Comparison of ENCODE assay signal across 21 cellular contexts in the genomic region with DNA sequence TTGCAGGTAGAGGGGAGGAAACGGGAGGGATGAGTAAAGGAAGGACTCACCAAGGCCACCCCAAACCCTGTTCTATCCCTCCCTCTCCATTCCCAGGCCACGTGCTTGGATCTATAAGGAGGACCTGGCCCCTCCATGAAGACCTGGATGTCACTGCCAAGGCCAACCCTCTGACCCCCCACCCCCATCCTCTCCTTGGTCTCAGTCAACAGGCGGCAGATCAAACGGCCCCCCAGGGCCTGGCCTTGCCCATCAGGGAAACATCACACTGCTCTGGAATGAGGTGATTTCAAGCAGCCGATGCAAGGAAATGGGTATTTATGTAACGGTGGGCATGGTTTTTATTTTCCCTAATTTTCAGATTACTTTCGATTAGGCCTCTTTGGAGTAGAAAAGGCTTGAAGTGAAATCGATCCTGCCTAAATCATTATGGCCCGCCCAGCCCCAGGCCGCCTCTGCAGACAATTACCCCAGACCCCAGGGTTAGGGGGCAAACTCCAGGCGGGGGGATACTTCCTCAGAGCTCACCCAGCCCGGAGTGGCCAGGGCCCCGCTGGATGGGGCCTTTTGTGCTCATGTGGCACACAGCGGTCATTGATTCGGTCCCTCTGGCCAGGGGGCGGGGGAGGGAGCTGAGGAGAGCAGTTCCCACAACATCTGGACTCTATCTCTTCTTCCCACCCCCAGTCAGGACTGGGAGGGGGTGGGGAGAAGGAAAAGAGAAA.
DNase-seq lines count a peak whose midpoint lies in the region; ATAC-seq and TF ChIP-seq lines count a peak whose summit lies in the region.
"Had no signal": no experiment of that assay in that cellular context is flagged by ENCODE, and none has a peak within 500 bp of the region (broad histone marks: within the 10 kb centered on the region; RNA-seq: fewer than 3 reads in every experiment).

No MANE protein-coding gene starts in this region.

- peaks cover 19% of the 10 kb centered on the region for H3K27me3 Mint-ChIP-seq in stimulated activated memory B cell treated with anti-CD40 and anti-IgM and Interleukin-4, amounts not matched to agents 10 μg/mL and 1 μg/mL and 100 μg/mL, for 72 hours

- no peaks in the 10 kb centered on the region for H3K4me1 Mint-ChIP-seq in stimulated activated memory B cell treated with anti-CD40 and anti-IgM and Interleukin-4, amounts not matched to agents 10 μg/mL and 1 μg/mL and 100 μg/mL, for 72 hours
- H3K4me1 Mint-ChIP-seq: CD4-positive, CD25-positive, alpha-beta regulatory T cell had no signal

- H3K4me3 Mint-ChIP-seq in stimulated activated memory B cell treated with anti-CD40 and anti-IgM and Interleukin-4, amounts not matched to agents 10 μg/mL and 1 μg/mL and 100 μg/mL, for 72 hours, result no peak overlapping the region
- H3K4me3 Mint-ChIP-seq: CD4-positive, CD25-positive, alpha-beta regulatory T cell had no signal

- no peak overlapping the region for H3K27ac ChIP-seq in right atrium auricular region
- H3K27ac ChIP-seq: BLaER1, GM23248, SJCRH30 had no signal

- peaks cover 19% of the 10 kb centered on the region for H3K9me3 Mint-ChIP-seq in stimulated activated memory B cell treated with anti-CD40 and anti-IgM and Interleukin-4, amounts not matched to agents 10 μg/mL and 1 μg/mL and 100 μg/mL, for 72 hours

- intact Hi-C loops in Right ventricle myocardium inferior (cut with DNase I), result no loop called here

- no peaks in the 10 kb centered on the region for H3K36me3 ChIP-seq in right atrium auricular region
- H3K36me3 ChIP-seq: BLaER1, MG63, SJCRH30 had no signal

- no peak for ATAC-seq in Right ventricle myocardium inferior
- ATAC-seq in stimulated activated memory B cell treated with anti-CD40 and anti-IgM and Interleukin-4, amounts not matched to agents 10 μg/mL and 1 μg/mL and 100 μg/mL, for 72 hours, result peak; percentile 21

- peaks cover 4 to 19% of the 10 kb centered on the region in 2 donors for H3K9me3 ChIP-seq in right atrium auricular region
- H3K9me3 ChIP-seq: MG63, SJCRH30 had no signal

- H3K27me3 ChIP-seq in right atrium auricular region, result no peaks in the 10 kb centered on the region
- H3K27me3 ChIP-seq: BLaER1, MG63, SJCRH30 had no signal

- H3K4me3 ChIP-seq in right atrium auricular region, result no peak overlapping the region
- H3K4me3 ChIP-seq: BLaER1, GM23248, MG63, SJCRH30 had no signal

- DNase-seq in right atrium auricular region (ENCODE audit: low spot score), result peak; percentile 28
- no peak for DNase-seq in Right ventricle myocardium inferior (ENCODE audit: missing footprints)
- DNase-seq in mesenteric fat pad (ENCODE audit: low spot score), result peak; percentile 83
- DNase-seq in activated effector memory CD4-positive, alpha-beta T cell treated with anti-CD3 and anti-CD28 coated beads, Interleukin-2, amount 50 U/mL, for 16 hours, result no peak
- DNase-seq in activated naive CD4-positive, alpha-beta T cell (lab: John Stamatoyannopoulos, UW), result no peak
- DNase-seq in NCI-H2196 treated with DMSO at 0.1 percent for 48 hours (lab: John Stamatoyannopoulos, UW; ENCODE audit: unreplicated experiment), result no peak
- DNase-seq: CD4-positive, CD25-positive, alpha-beta regulatory T cell; GM23248; IMR-90; KG1; MG63; NCI-H1105 treated with DMSO at 0.1 percent for 48 hours; NCI-H146; NCI-H1930; NCI-H2107; NCI-H446; NCI-H524 treated with DMSO at 0.1 percent for 48 hours; NCI-H774; SJCRH30 had no signal

- no peak overlapping the region for H3K27ac Mint-ChIP-seq in stimulated activated memory B cell treated with anti-CD40 and anti-IgM and Interleukin-4, amounts not matched to agents 10 μg/mL and 1 μg/mL and 100 μg/mL, for 72 hours
- H3K27ac Mint-ChIP-seq: CD4-positive, CD25-positive, alpha-beta regulatory T cell had no signal

- H3K36me3 Mint-ChIP-seq in stimulated activated memory B cell treated with anti-CD40 and anti-IgM and Interleukin-4, amounts not matched to agents 10 μg/mL and 1 μg/mL and 100 μg/mL, for 72 hours, result no peaks in the 10 kb centered on the region
- H3K36me3 Mint-ChIP-seq: CD4-positive, CD25-positive, alpha-beta regulatory T cell had no signal

- H3K4me1 ChIP-seq in right atrium auricular region, result no peaks in the 10 kb centered on the region
- H3K4me1 ChIP-seq: SJCRH30 had no signal

- TF ChIP-seq CTCF in right atrium auricular region (IDR thresholded peaks at IDR 0.05), result no peak

Comparison
In these comparisons a context has a peak if more than half of its experiments do, and no peak if none do; other contexts are left out.
1. DNase-seq: peak in right atrium auricular region (single experiment) and mesenteric fat pad (single experiment); none in Right ventricle myocardium inferior (single experiment), activated effector memory CD4-positive, alpha-beta T cell treated with anti-CD3 and anti-CD28 coated beads, Interleukin-2, amount 50 U/mL, for 16 hours (single experiment), activated naive CD4-positive, alpha-beta T cell (0 of 4) and NCI-H2196 treated with DMSO at 0.1 percent for 48 hours (single experiment).